ENCODE assay signal across 2 cellular contexts in genomic region chr10:24902400-24902728, GRCh38.
TF ChIP-seq lines count a peak whose summit lies in the region.

No MANE protein-coding gene starts in this region.

TF ChIP-seq in IMR-90, 13 proteins besides CTCF, POLR2A, EP300 and RAD21:
- TF ChIP-seq SMC3 (IDR thresholded peaks at IDR 0.05; ENCODE audit: low read depth, low read length) (no peak), NFE2L2 (IDR thresholded peaks at IDR 0.05; ENCODE audit: low read depth, low read length) (no peak), CEBPB (IDR thresholded peaks at IDR 0.05; ENCODE audit: low read depth, low read length) (no peak), FOS (IDR thresholded peaks at IDR 0.05; ENCODE audit: low read depth, low read length) (no peak), RFX5 (IDR thresholded peaks at IDR 0.05; ENCODE audit: low read depth, low read length) (no peak), RCOR1 (IDR thresholded peaks at IDR 0.05; ENCODE audit: insufficient replicate concordance, low read length) (no peak), CHD1 (IDR thresholded peaks at IDR 0.05; ENCODE audit: low read depth, low read length) (no peak), MAZ (IDR thresholded peaks at IDR 0.05; ENCODE audit: borderline replicate concordance, low read depth, low read length) (no peak), MAFK (IDR thresholded peaks at IDR 0.05; ENCODE audit: low read depth, low read length) (no peak), ELK1 (IDR thresholded peaks at IDR 0.05; ENCODE audit: borderline replicate concordance, low read depth, low read length) (no peak), BHLHE40 (IDR thresholded peaks at IDR 0.05; ENCODE audit: low read depth, low read length) (no peak)
- TF ChIP-seq, protein P1, sequence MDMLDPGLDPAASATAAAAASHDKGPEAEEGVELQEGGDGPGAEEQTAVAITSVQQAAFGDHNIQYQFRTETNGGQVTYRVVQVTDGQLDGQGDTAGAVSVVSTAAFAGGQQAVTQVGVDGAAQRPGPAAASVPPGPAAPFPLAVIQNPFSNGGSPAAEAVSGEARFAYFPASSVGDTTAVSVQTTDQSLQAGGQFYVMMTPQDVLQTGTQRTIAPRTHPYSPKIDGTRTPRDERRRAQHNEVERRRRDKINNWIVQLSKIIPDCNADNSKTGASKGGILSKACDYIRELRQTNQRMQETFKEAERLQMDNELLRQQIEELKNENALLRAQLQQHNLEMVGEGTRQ (IDR thresholded peaks at IDR 0.05; ENCODE audit: low read depth, low read length): no peak

TF ChIP-seq in SK-N-SH, 30 proteins besides CTCF, POLR2A, EP300 and RAD21:
- TF ChIP-seq REST (IDR thresholded peaks at IDR 0.05; ENCODE audit: low read depth, low read length) (no peak), YY1 (IDR thresholded peaks at IDR 0.05; ENCODE audit: low read depth) (no peak), SIN3A (IDR thresholded peaks at IDR 0.05; ENCODE audit: borderline replicate concordance, low read depth, low read length) (no peak), TCF12 (IDR thresholded peaks at IDR 0.05) (no peak), MAX (IDR thresholded peaks at IDR 0.05; ENCODE audit: low read depth) (no peak), CHD2 (IDR thresholded peaks at IDR 0.05; ENCODE audit: low read length, partially characterized antibody) (no peak), TAF1 (IDR thresholded peaks at IDR 0.05; ENCODE audit: borderline replicate concordance, low read depth, low read length) (no peak), GABPA (IDR thresholded peaks at IDR 0.05; ENCODE audit: low read depth) (no peak), SMC3 (IDR thresholded peaks at IDR 0.05; ENCODE audit: low read depth, low read length) (no peak), RCOR1 (IDR thresholded peaks at IDR 0.05; ENCODE audit: low read length) (no peak), EZH2phosphoT487 (IDR thresholded peaks at IDR 0.05; ENCODE audit: borderline replicate concordance, low read depth) (no peak), FOXM1 (IDR thresholded peaks at IDR 0.05; ENCODE audit: low read depth) (no peak), TEAD4 (IDR thresholded peaks at IDR 0.05; ENCODE audit: borderline replicate concordance, insufficient read depth) (no peak), PBX3 (IDR thresholded peaks at IDR 0.05) (no peak), NRF1 (IDR thresholded peaks at IDR 0.05; ENCODE audit: low read depth, low read length) (no peak), ZBTB33 (IDR thresholded peaks at IDR 0.05; ENCODE audit: borderline replicate concordance, low read depth) (no peak)
- TF ChIP-seq, protein P2, sequence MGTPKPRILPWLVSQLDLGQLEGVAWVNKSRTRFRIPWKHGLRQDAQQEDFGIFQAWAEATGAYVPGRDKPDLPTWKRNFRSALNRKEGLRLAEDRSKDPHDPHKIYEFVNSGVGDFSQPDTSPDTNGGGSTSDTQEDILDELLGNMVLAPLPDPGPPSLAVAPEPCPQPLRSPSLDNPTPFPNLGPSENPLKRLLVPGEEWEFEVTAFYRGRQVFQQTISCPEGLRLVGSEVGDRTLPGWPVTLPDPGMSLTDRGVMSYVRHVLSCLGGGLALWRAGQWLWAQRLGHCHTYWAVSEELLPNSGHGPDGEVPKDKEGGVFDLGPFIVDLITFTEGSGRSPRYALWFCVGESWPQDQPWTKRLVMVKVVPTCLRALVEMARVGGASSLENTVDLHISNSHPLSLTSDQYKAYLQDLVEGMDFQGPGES (IDR thresholded peaks at IDR 0.05; ENCODE audit: low read depth, low read length): no peak
- TF ChIP-seq, protein P1 (IDR thresholded peaks at IDR 0.05; ENCODE audit: borderline replicate concordance, low read depth, low read length): no peak
